Comparison of ENCODE assay signal across 8 cellular contexts in the genomic region with DNA sequence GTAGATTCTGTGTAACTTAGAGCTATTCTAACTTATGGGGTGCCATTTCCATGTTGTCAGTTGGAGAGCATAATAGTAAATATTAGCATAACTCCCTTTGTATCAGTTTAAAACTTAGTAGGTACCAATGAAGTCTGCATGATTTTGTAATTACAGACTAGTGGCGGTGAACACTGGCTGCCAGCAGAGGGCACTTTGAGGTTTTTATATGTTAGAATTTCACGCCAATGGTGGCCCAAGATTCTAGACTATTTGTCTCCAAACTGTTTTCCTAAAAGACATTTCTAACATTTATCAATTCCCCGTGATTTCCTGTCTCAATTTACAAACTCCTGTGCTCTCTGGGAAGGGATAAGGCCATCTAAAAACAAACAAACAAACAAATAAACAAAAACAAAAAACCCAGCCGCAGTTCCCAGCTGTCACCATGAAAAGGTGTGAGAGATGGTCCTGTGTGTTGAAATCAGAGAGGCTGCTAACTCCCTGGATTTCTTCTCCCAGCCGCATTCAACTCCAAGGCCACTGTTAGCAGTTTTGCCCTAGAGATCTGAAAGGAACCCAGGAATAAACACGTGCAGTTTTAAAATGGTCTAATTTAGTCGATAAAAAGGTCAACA. TPM values are rescaled to one million over a fixed set of nuclear protein-coding genes. Genes with fewer than 3 reads are reported as not detected.
DNase-seq lines count a peak whose midpoint lies in the region; ATAC-seq and TF ChIP-seq lines count a peak whose summit lies in the region.

No MANE protein-coding gene starts in this region.

- no peak for TF ChIP-seq POLR2A in tibial nerve (IDR thresholded peaks at IDR 0.05)

- H3K4me1 ChIP-seq in tibial nerve, result peaks cover 0 to 13% (median 5%) of the 10 kb centered on the region in 4 donors

- DNase-seq in AML-193 (lab: John Stamatoyannopoulos, UW) (peak; percentile 22 to 45), NCI-H2029 (lab: John Stamatoyannopoulos, UW) (peak; percentile 92), kidney epithelial cell (ENCODE audit: low read depth) (no peak), tibial nerve (ENCODE audit: low spot score in 2 of 2) (peak in 1 of 2 donors; percentile 34)
- DNase-seq in activated naive CD8-positive, alpha-beta T cell treated with anti-CD3 and anti-CD28 coated beads for 36 hours, result peak; percentile 8

- H3K27ac Mint-ChIP-seq in activated naive CD8-positive, alpha-beta T cell treated with anti-CD3 and anti-CD28 coated beads for 36 hours, result no peak overlapping the region

- no peaks in the 10 kb centered on the region for H3K9me3 ChIP-seq in tibial nerve

- no peaks in the 10 kb centered on the region for H3K9me3 Mint-ChIP-seq in activated naive CD8-positive, alpha-beta T cell treated with anti-CD3 and anti-CD28 coated beads for 36 hours

- 42% methylated on average over 7 of the region's 7 CpGs for WGBS in tibial nerve, 2 donors

- TF ChIP-seq EP300 in tibial nerve (IDR thresholded peaks at IDR 0.05), result no peak

- H3K4me1 Mint-ChIP-seq in activated naive CD8-positive, alpha-beta T cell treated with anti-CD3 and anti-CD28 coated beads for 36 hours, result peaks cover 2% of the 10 kb centered on the region

- no peaks in the 10 kb centered on the region for H3K27me3 ChIP-seq in kidney epithelial cell (ENCODE audit: control insufficient read depth, insufficient read depth, low read length)
- H3K27me3 ChIP-seq in tibial nerve, result no peaks in the 10 kb centered on the region

- TF ChIP-seq CTCF in GM12874 (IDR thresholded peaks at IDR 0.05; ENCODE audit: insufficient read depth, low read depth, low read length) (peak; percentile 63), kidney epithelial cell (IDR thresholded peaks at IDR 0.05; ENCODE audit: insufficient read depth, low read length, poor library complexity, severe bottlenecking) (peak; percentile 69), tibial nerve (IDR thresholded peaks at IDR 0.05) (peak; percentile 42 to 57 (median 54))

- no peaks in the 10 kb centered on the region for H3K36me3 Mint-ChIP-seq in activated naive CD8-positive, alpha-beta T cell treated with anti-CD3 and anti-CD28 coated beads for 36 hours

- H3K4me3 ChIP-seq in kidney epithelial cell (ENCODE audit: low read depth, low read length) (no peak overlapping the region), tibial nerve (no peak overlapping the region)

- H3K4me3 Mint-ChIP-seq in activated naive CD8-positive, alpha-beta T cell treated with anti-CD3 and anti-CD28 coated beads for 36 hours, result no peak overlapping the region

- H3K36me3 ChIP-seq in kidney epithelial cell (ENCODE audit: control insufficient read depth, insufficient read depth, low read length) (no peaks in the 10 kb centered on the region), tibial nerve (no peaks in the 10 kb centered on the region)

- peaks cover 5% of the 10 kb centered on the region for H3K27me3 Mint-ChIP-seq in activated naive CD8-positive, alpha-beta T cell treated with anti-CD3 and anti-CD28 coated beads for 36 hours

- ATAC-seq in GM18861 (IDR thresholded peaks at IDR 0.05; ENCODE audit: unreplicated experiment) (no peak), HG02970 (IDR thresholded peaks at IDR 0.05; ENCODE audit: low FRiP score, unreplicated experiment) (no peak)

- no peak overlapping the region for H3K27ac ChIP-seq in tibial nerve

RNA-seq across cellular contexts. Expression of a gene that starts 57.6 kb away (rescaled TPM):
- 1 to 10 TPM; 8.3 to 8.8 TPM for total RNA-seq in activated naive CD8-positive, alpha-beta T cell treated with anti-CD3 and anti-CD28 coated beads for 36 hours
- total RNA-seq in kidney epithelial cell (5.6 and 6.4 TPM in 2 replicates), tibial nerve (10 to 100 TPM in 1 of 4 donors, 1 to 10 TPM in 3; 4.8 to 11.7 (median 8.3) TPM)
